Comparison of ENCODE assay signal across 9 cellular contexts in genomic region chr4:80197601-80198444, GRCh38. TPM values are rescaled to one million over a fixed set of nuclear protein-coding genes. Genes with fewer than 3 reads are reported as not detected.
A peak's percentile ranks its signal among the peaks of the same experiment; 100 is the strongest.
DNase-seq lines count a peak whose midpoint lies in the region; ATAC-seq, FAIRE-seq and TF ChIP-seq lines count a peak whose summit lies in the region.
"Had no signal": no experiment of that assay in that cellular context is flagged by ENCODE, and none has a peak within 500 bp of the region (broad histone marks: within the 10 kb centered on the region; RNA-seq: fewer than 3 reads in every experiment).

No MANE protein-coding gene starts in this region.

- H3K79me1 ChIP-seq in H1 (ENCODE audit: low read depth, low read length): no peaks in the 10 kb centered on the region

- 2 to 100% methylated on average over 2 to 45 of the region's 45 CpGs for WGBS in H1 (ENCODE audit: extremely low coverage in 1 of 2, insufficient coverage in 1 of 2, insufficient read length in 1 of 2, insufficient replicate concordance in 2 of 2, low coverage in 1 of 2, low lambda C conversion rate in 2 of 2, missing lambda C conversion rate in 1 of 2), 2 experiments
- 14 to 39% (median 15%) methylated on average over 19 to 45 of the region's 45 CpGs for WGBS in adrenal gland, 4 donors

- H3K4me1 ChIP-seq in H1 (replicated peaks in 1 of 4; ENCODE audit: control insufficient read depth in 3 of 4, insufficient read depth in 4 of 4, low read length in 3 of 4) (peaks cover 4 to 17% (median 8%) of the 10 kb centered on the region in 4 experiments), adrenal gland (replicated peaks in 1 of 2) (peaks cover 0 to 5% of the 10 kb centered on the region in 2 donors)

- H2BK5ac ChIP-seq in H1 (ENCODE audit: low read depth, low read length): no peak overlapping the region

- no peak overlapping the region for H3K9ac ChIP-seq in H1 (replicated peaks in 1 of 4; ENCODE audit: extremely low read depth in 1 of 4, low read depth in 3 of 4, low read length in 3 of 4)

- CTCF ChIA-PET in H1 (lab: Charles Lee; ENCODE audit: partially characterized antibody): interaction anchor here (1.1 to 9.2 kb wide), 5 partner anchors 12 to 73 kb away, joined by 3 to 170 read pairs (median 3); no protein-coding TSS in a partner anchor

- ATAC-seq in HG03159 (IDR thresholded peaks at IDR 0.05; ENCODE audit: unreplicated experiment): no peak

- POLR2A ChIA-PET in H1 (lab: Charles Lee; ENCODE audit: partially characterized antibody): interaction anchor here (0.9 to 1.3 kb wide), 2 partner anchors 12 to 68 kb away, joined by 3 read pairs; no protein-coding TSS in a partner anchor

- FAIRE-seq in H1 (lab: Jason Lieb, UNC): no peak

- H3K27ac Mint-ChIP-seq in osteocyte (ENCODE audit: unreplicated experiment): no peak overlapping the region

- peaks cover 26% of the 10 kb centered on the region for H3K4me1 Mint-ChIP-seq in osteocyte (ENCODE audit: unreplicated experiment)

- H2BK15ac ChIP-seq in H1 (ENCODE audit: low read length): no peak overlapping the region

- H3K4me3 ChIP-seq in H1 (ENCODE audit: extremely low read depth in 1 of 4, insufficient read depth in 2 of 4, low read depth in 3 of 4, low read length in 4 of 4) (peak overlapping the region in 3 of 4 experiments; percentile 7 to 47 (median 7); a peak in 5 of 8 replicates), adrenal gland (peak overlapping the region in 1 of 4 donors; percentile 35)

- no peak overlapping the region for H4K8ac ChIP-seq in H1 (ENCODE audit: extremely low read depth, insufficient read depth, low read length)

- no peaks in the 10 kb centered on the region for H3K9me3 ChIP-seq in H1 (ENCODE audit: insufficient read depth in 2 of 2, low read depth in 1 of 2, low read length in 1 of 2)
- no peaks in the 10 kb centered on the region for H3K9me3 ChIP-seq in adrenal gland (replicated peaks in 1 of 3)
- H3K9me3 ChIP-seq: upper lobe of left lung had no signal

- no peak overlapping the region for H2AFZ ChIP-seq in H1 (ENCODE audit: low read length)

- H3K23ac ChIP-seq in H1 (ENCODE audit: insufficient read length): no peak overlapping the region

- H3K36me3 Mint-ChIP-seq in osteocyte (ENCODE audit: unreplicated experiment): no peaks in the 10 kb centered on the region

- DNase-seq in EL (peak; percentile 11), NCI-H345 treated with DMSO at 0.1 percent for 48 hours (lab: John Stamatoyannopoulos, UW; ENCODE audit: unreplicated experiment) (peak; percentile 42), H1 (ENCODE audit: low read depth in 1 of 2, low spot score in 2 of 2) (peak in 1 of 2 experiments; percentile 73), osteocyte (ENCODE audit: extremely low spot score, unreplicated experiment) (no peak), NCI-H774 (lab: John Stamatoyannopoulos, UW) (no peak), adrenal gland (no peak), LoVo (ENCODE audit: low spot score) (no peak)

- H3K4me3 Mint-ChIP-seq in osteocyte (ENCODE audit: unreplicated experiment): peak overlapping the region; percentile 60

- peaks cover 24 to 33% of the 10 kb centered on the region in 2 experiments for H4K20me1 ChIP-seq in H1 (replicated peaks in 1 of 2; ENCODE audit: control insufficient read depth in 1 of 2, insufficient read depth in 2 of 2, low read length in 2 of 2)

- no peak overlapping the region for H2AK5ac ChIP-seq in H1 (ENCODE audit: low read depth, low read length)

- H3K9me3 Mint-ChIP-seq in osteocyte (ENCODE audit: unreplicated experiment): no peaks in the 10 kb centered on the region

- no peak for TF ChIP-seq CTCF in H1 (IDR thresholded peaks at IDR 0.05; ENCODE audit: control extremely low read depth in 1 of 3, insufficient read depth in 1 of 3, low read depth in 1 of 3, low read length in 3 of 3)
- no peak for TF ChIP-seq CTCF in osteocyte (IDR thresholded peaks at IDR 0.05)
- no peak for TF ChIP-seq CTCF in adrenal gland (IDR thresholded peaks at IDR 0.05)

- TF ChIP-seq RAD21 in H1 (IDR thresholded peaks at IDR 0.05 in 1 of 2, conservative IDR thresholded peaks at IDR 0.05 in 1 of 2; ENCODE audit: low read depth in 2 of 2, low read length in 2 of 2): no peak

- H3K56ac ChIP-seq in H1 (replicated peaks; ENCODE audit: insufficient read length, low read depth, low read length): no peak overlapping the region

- H3K18ac ChIP-seq in H1 (ENCODE audit: extremely low read depth, low read length): no peak overlapping the region

- peaks cover 85% of the 10 kb centered on the region for H3K27me3 Mint-ChIP-seq in osteocyte (ENCODE audit: unreplicated experiment)

- H4K5ac ChIP-seq in H1 (ENCODE audit: insufficient read length, low read depth, low read length): no peak overlapping the region

- H3K27ac ChIP-seq in H1 (ENCODE audit: low read depth, low read length) (no peak overlapping the region), adrenal gland (no peak overlapping the region)
- H3K27ac ChIP-seq: upper lobe of left lung had no signal

- peak overlapping the region; percentile 67 to 75 for H3K4me2 ChIP-seq in H1 (ENCODE audit: insufficient read depth in 1 of 2, low read depth in 2 of 2, low read length in 2 of 2)

- no peak overlapping the region for H2BK120ac ChIP-seq in H1 (replicated peaks; ENCODE audit: low read depth, low read length)

- TF ChIP-seq EP300 in H1 (IDR thresholded peaks at IDR 0.05; ENCODE audit: borderline replicate concordance in 1 of 2, low read depth in 2 of 2, low read length in 2 of 2): no peak

- no peaks in the 10 kb centered on the region for H3K79me2 ChIP-seq in H1 (ENCODE audit: control insufficient read depth in 1 of 2, insufficient read depth in 2 of 2, low read length in 2 of 2)

- no peak for TF ChIP-seq POLR2A in H1 (IDR thresholded peaks at IDR 0.05; ENCODE audit: control extremely low read depth in 1 of 2, low read depth in 2 of 2, low read length in 2 of 2)
- TF ChIP-seq POLR2A in adrenal gland (IDR thresholded peaks at IDR 0.05): no peak

- H3K27me3 ChIP-seq in H1 (replicated peaks in 1 of 4; ENCODE audit: control insufficient read depth in 3 of 4, extremely low read depth in 1 of 4, insufficient read depth in 3 of 4, low read length in 3 of 4) (peaks cover 90 to 100% (median 96%) of the 10 kb centered on the region in 4 experiments), adrenal gland (peaks cover 39% of the 10 kb centered on the region)

- H4K91ac ChIP-seq in H1 (replicated peaks; ENCODE audit: insufficient read length, low read length): no peak overlapping the region

- H3K23me2 ChIP-seq in H1 (ENCODE audit: low read depth, low read length): no peaks in the 10 kb centered on the region; the same call in 1 of the 2 replicates

- no peak overlapping the region for H2BK12ac ChIP-seq in H1 (ENCODE audit: low read depth, low read length)

- H3K36me3 ChIP-seq in H1 (ENCODE audit: control insufficient read depth in 2 of 4, insufficient read depth in 4 of 4, low read length in 3 of 4): peaks cover 0 to 6% (median 0%) of the 10 kb centered on the region in 4 experiments; a peak in 1 of 8 replicates
- H3K36me3 ChIP-seq in adrenal gland (replicated peaks in 1 of 2): no peaks in the 10 kb centered on the region
- H3K36me3 ChIP-seq: upper lobe of left lung had no signal

- intact Hi-C loops in adrenal gland (cut with DNase I): no loop called here

- no peak overlapping the region for H3K4ac ChIP-seq in H1 (replicated peaks; ENCODE audit: insufficient read length, low read depth, low read length)

- no peak overlapping the region for H2BK20ac ChIP-seq in H1 (ENCODE audit: low read length)

- H3K14ac ChIP-seq in H1 (ENCODE audit: insufficient read length): no peak overlapping the region

TF ChIP-seq in H1, 55 proteins besides CTCF, POLR2A, EP300 and RAD21 (continues in another document):
- TF ChIP-seq CHD1 (IDR thresholded peaks at IDR 0.05; ENCODE audit: low read depth, low read length) (no peak), SIX5 (IDR thresholded peaks at IDR 0.05; ENCODE audit: low read depth, low read length) (no peak), SP4 (IDR thresholded peaks at IDR 0.05; ENCODE audit: low read length) (no peak), RNF2 (IDR thresholded peaks at IDR 0.05; ENCODE audit: borderline replicate concordance, low read depth, low read length, missing control alignments, poor library complexity, severe bottlenecking) (peak; percentile 88), MAX (IDR thresholded peaks at IDR 0.05) (0 out of 2 replicates have a peak, but pooled peaks have one; percentile 6), CBX8 (IDR thresholded peaks at IDR 0.05; ENCODE audit: borderline replicate concordance, low read depth, low read length) (0 out of 2 replicates have a peak, but pooled peaks have one; percentile 17), SUZ12 (IDR thresholded peaks at IDR 0.05; ENCODE audit: low read length) (peak; percentile 94)

RNA-seq across cellular contexts. Expression of gene PRDM8, which starts 0.5 kb away (rescaled TPM):
- total RNA-seq in H1 (2021; fragmentation: NEBNext Ultra II Directional; extraction: Animal tissue kit (Norgen Biotek cat#: 25700)): 0.10 TPM in 1 of 2 replicates, not detected in the other
- 0.03 TPM in 1 of 2 replicates, not detected in the other for polyA plus RNA-seq in H1 (2011; rRNA removed)
- polyA plus RNA-seq in H1 (2011; cell fraction: cytosol; rRNA removed): 0.03 TPM
- polyA plus RNA-seq in H1 (2011; cell fraction: nucleus; rRNA removed): 0.13 TPM
- polyA plus RNA-seq in H1 (2012, experiment 1 of 2): not detected in 4 replicates
- polyA plus RNA-seq in H1 (2012, experiment 2 of 2): not detected
- polyA plus RNA-seq in H1 (2013, experiment 1 of 2): 0.08 TPM
- 0.07 TPM for polyA plus RNA-seq in H1 (2013, experiment 2 of 2)
- not detected in 2 replicates for polyA minus RNA-seq in H1 (2011; rRNA and poly(A)+ RNA removed)
- polyA minus RNA-seq in H1 (2011; cell fraction: cytosol; rRNA and poly(A)+ RNA removed): not detected
- not detected for polyA minus RNA-seq in H1 (2011; cell fraction: nucleus; rRNA and poly(A)+ RNA removed)
- 0.10 and 0.13 TPM in 2 replicates for total RNA-seq in osteocyte
- 1 to 10 TPM in 7 of 8 donors, under 1 TPM in 1; 0.36 to 4.4 (median 1.6) TPM for total RNA-seq in adrenal gland
- polyA plus RNA-seq in adrenal gland: 1 to 10 TPM; 1.1 to 5.0 (median 4.7) TPM

Comparison
In these comparisons a context has a peak if more than half of its experiments do, and no peak if none do; other contexts are left out.
1. DNase-seq: peak in EL (single experiment) and NCI-H345 treated with DMSO at 0.1 percent for 48 hours (single experiment); none in osteocyte (single experiment), NCI-H774 (single experiment), adrenal gland (0 of 7) and LoVo (single experiment).